In genomic region chr2:46062637-46063412, GRCh38 we compare ENCODE assay signal across 8 cellular contexts.
DNase-seq lines count a peak whose midpoint lies in the region; ATAC-seq and TF ChIP-seq lines count a peak whose summit lies in the region.

No MANE protein-coding gene starts in this region.

- no peaks in the 10 kb centered on the region for H3K9me3 Mint-ChIP-seq in naive thymus-derived CD8-positive, alpha-beta T cell

- DNase-seq in CMK (ENCODE audit: low read depth): peak; percentile 60
- peak; percentile 87 for DNase-seq in IMR-90
- DNase-seq in OCI-LY7 (ENCODE audit: low spot score): peak; percentile 68
- DNase-seq in activated T-cell treated with anti-CD3 and anti-CD28 coated beads for 1 hour (ENCODE audit: low read depth): peak; percentile 55
- no peak for DNase-seq in esophagus squamous epithelium (lab: John Stamatoyannopoulos, UW)
- peak; percentile 30 to 79 (median 60) for DNase-seq in naive thymus-derived CD8-positive, alpha-beta T cell
- peak; percentile 14 to 66 for DNase-seq in stimulated activated CD8-positive, alpha-beta memory T cell treated with anti-CD3 and anti-CD28 coated beads, Interleukin-7, amount 100 ng/mL, for 48 hours (ENCODE audit: extremely low read depth in 1 of 2, low read depth in 1 of 2)

- H3K27me3 Mint-ChIP-seq in naive thymus-derived CD8-positive, alpha-beta T cell: peaks cover 0 to 2% (median 0%) of the 10 kb centered on the region in 5 donors

- no peak overlapping the region for H3K4me2 ChIP-seq in IMR-90 (ENCODE audit: low read depth, low read length)
- no peak overlapping the region for H3K4me2 ChIP-seq in OCI-LY7 (ENCODE audit: low read length)

- peak; percentile 66 for ATAC-seq in IMR-90 (ENCODE audit: low read depth)
- peak in 1 of 2 donors; percentile 45 for ATAC-seq in naive thymus-derived CD8-positive, alpha-beta T cell
- no peak for ATAC-seq in HG02623 (IDR thresholded peaks at IDR 0.05; ENCODE audit: unreplicated experiment)

- H3K9me2 ChIP-seq in OCI-LY7 (ENCODE audit: insufficient read depth, low read length): no peaks in the 10 kb centered on the region

- no peaks in the 10 kb centered on the region for H4K20me1 ChIP-seq in IMR-90 (ENCODE audit: insufficient read depth, low read length)
- H4K20me1 ChIP-seq in OCI-LY7 (ENCODE audit: insufficient read depth, low read length): no peaks in the 10 kb centered on the region

- H3K4me3 ChIP-seq in IMR-90 (ENCODE audit: insufficient read depth, low read depth, low read length) (no peak overlapping the region), OCI-LY7 (ENCODE audit: low read depth, low read length, poor library complexity, severe bottlenecking) (no peak overlapping the region), esophagus squamous epithelium (no peak overlapping the region)

- no peak overlapping the region for H2BK5ac ChIP-seq in IMR-90 (ENCODE audit: low read depth, low read length, poor library complexity, severe bottlenecking)

- in situ Hi-C loops in IMR-90 (cut with MboI; ENCODE audit: low sequenced_read_pairs): no loop called here

- H3K79me2 ChIP-seq in OCI-LY7 (ENCODE audit: insufficient read depth, low read depth, low read length): no peaks in the 10 kb centered on the region

- TF ChIP-seq POLR2A in IMR-90 (IDR thresholded peaks at IDR 0.05; ENCODE audit: low read depth, low read length) (no peak), esophagus squamous epithelium (IDR thresholded peaks at IDR 0.05) (no peak)

- peak overlapping the region in 1 of 2 experiments; percentile 48; a peak in 1 of 4 replicates for H4K8ac ChIP-seq in IMR-90 (ENCODE audit: low read depth in 2 of 2, low read length in 2 of 2)

- peak overlapping the region; percentile 32; the same call in 1 of the 2 replicates for H2BK20ac ChIP-seq in IMR-90 (ENCODE audit: low read depth, low read length)

- peaks cover 15% of the 10 kb centered on the region for H3K9me1 ChIP-seq in IMR-90 (ENCODE audit: insufficient read depth, low read length)

- CTCF ChIA-PET in IMR-90 (lab: Yijun Ruan, JAX) (interaction anchor here (0.6 to 2.1 kb wide), 24 partner anchors 9 to 519 kb away, joined by 3 to 11 read pairs (median 5); no protein-coding TSS in a partner anchor), OCI-LY7 (lab: Charles Lee; ENCODE audit: unreplicated experiment) (interaction anchor here (0.6 kb wide), 1 partner anchor 626 kb away, joined by 7 read pairs; no protein-coding TSS in a partner anchor)

- no peak overlapping the region for H2AK5ac ChIP-seq in IMR-90 (ENCODE audit: low read depth, low read length)

- dilution Hi-C loops in IMR-90 (cut with HindIII; ENCODE audit: low sequenced_read_pairs, unreplicated experiment): no loop called here

- BruUV-seq in IMR-90 (replicated peaks; lab: Mats Ljungman, UMichigan): no TSS peak
- no TSS peak for BruUV-seq in OCI-LY7 (replicated peaks; lab: Mats Ljungman, UMichigan)

- H3K9ac ChIP-seq in IMR-90 (ENCODE audit: low read depth, low read length): no peak overlapping the region

- no peak overlapping the region for H3K56ac ChIP-seq in IMR-90 (ENCODE audit: extremely low read depth, insufficient read depth, low read length)

- H3K9me3 ChIP-seq in IMR-90 (ENCODE audit: control insufficient read depth, insufficient read depth, low read length) (no peaks in the 10 kb centered on the region), OCI-LY7 (ENCODE audit: low read length) (no peaks in the 10 kb centered on the region), esophagus squamous epithelium (no peaks in the 10 kb centered on the region)

- no peak overlapping the region for H3K18ac ChIP-seq in IMR-90 (ENCODE audit: low read depth, low read length)

- H3K4me1 ChIP-seq in IMR-90 (ENCODE audit: control insufficient read depth, insufficient read depth, low read length) (peaks cover 15% of the 10 kb centered on the region), OCI-LY7 (ENCODE audit: insufficient read depth, low read length, poor library complexity, severe bottlenecking) (no peaks in the 10 kb centered on the region), esophagus squamous epithelium (peaks cover 6 to 21% (median 14%) of the 10 kb centered on the region in 3 donors)

- peaks cover 0 to 4% (median under 1%) of the 10 kb centered on the region in 4 donors for H3K4me1 Mint-ChIP-seq in naive thymus-derived CD8-positive, alpha-beta T cell

- H2AK9ac ChIP-seq in IMR-90 (replicated peaks; ENCODE audit: low read depth, low read length, poor library complexity): no peak overlapping the region

- H2BK120ac ChIP-seq in IMR-90 (ENCODE audit: low read depth, low read length): peak overlapping the region; percentile 53; the same call in 1 of the 2 replicates

- H3K27ac ChIP-seq in IMR-90 (ENCODE audit: insufficient read depth, low read length) (no peak overlapping the region), OCI-LY7 (ENCODE audit: low read depth, low read length, poor library complexity, severe bottlenecking) (no peak overlapping the region), esophagus squamous epithelium (peak overlapping the region in 2 of 4 donors; percentile 53 to 66)

- intact Hi-C loops in IMR-90 (cut with micrococcal nuclease) (loop anchor here (1.0 to 5.0 kb wide), 4 partner anchors 71 to 398 kb away; partner anchors contain the start of gene EPAS1), OCI-LY7 (cut with micrococcal nuclease; ENCODE audit: unreplicated experiment) (loop anchor here (1.0 to 10.0 kb wide), 3 partner anchors 302 to 589 kb away; no protein-coding TSS in a partner anchor), esophagus squamous epithelium (cut with DNase I) (loop anchor here (10.0 kb wide), 1 partner anchor 232 kb away; the partner anchor contains the start of gene EPAS1)

- H3K14ac ChIP-seq in IMR-90 (replicated peaks; ENCODE audit: low read depth, low read length): no peak overlapping the region

- TF ChIP-seq CTCF in IMR-90 (conservative IDR thresholded peaks at IDR 0.05; ENCODE audit: low read depth, low read length): peak; percentile 82
- TF ChIP-seq CTCF in OCI-LY7 (conservative IDR thresholded peaks at IDR 0.05; ENCODE audit: low read length): peak; percentile 89
- peak; percentile 74 to 91 (median 86) for TF ChIP-seq CTCF in esophagus squamous epithelium (IDR thresholded peaks at IDR 0.05)

- no peak overlapping the region for H3K23ac ChIP-seq in IMR-90 (ENCODE audit: low read depth, low read length)

- POLR2A ChIA-PET in IMR-90 (lab: Charles Lee; ENCODE audit: unreplicated experiment) (interaction anchor here (0.6 kb wide), 1 partner anchor 266 kb away, joined by 3 read pairs; no protein-coding TSS in a partner anchor), OCI-LY7 (lab: Charles Lee) (interaction anchor here (0.6 to 0.8 kb wide), 5 partner anchors 45 to 531 kb away, joined by 3 read pairs; no protein-coding TSS in a partner anchor)
- POLR2A ChIA-PET in naive thymus-derived CD8-positive, alpha-beta T cell (lab: Charles Lee): no interaction called here

- H3K36me3 Mint-ChIP-seq in naive thymus-derived CD8-positive, alpha-beta T cell: no peaks in the 10 kb centered on the region

- H2AFZ ChIP-seq in IMR-90 (replicated peaks; ENCODE audit: low read length, poor library complexity): no peak overlapping the region
- no peak overlapping the region for H2AFZ ChIP-seq in OCI-LY7 (ENCODE audit: low read length)

- H2BK15ac ChIP-seq in IMR-90 (ENCODE audit: low read depth, low read length): 0 out of 3 replicates have a peak overlapping the region, but pooled peaks have one; percentile 9

- TF ChIP-seq RAD21 in IMR-90 (IDR thresholded peaks at IDR 0.05; ENCODE audit: low read length): peak; percentile 95

- peaks cover 4 to 13% of the 10 kb centered on the region in 2 experiments; a peak in 3 of 4 replicates for H3K79me1 ChIP-seq in IMR-90 (ENCODE audit: low read depth in 1 of 2, low read length in 2 of 2)

- H3K36me3 ChIP-seq in IMR-90 (ENCODE audit: control insufficient read depth, insufficient read depth, low read length) (no peaks in the 10 kb centered on the region), OCI-LY7 (ENCODE audit: insufficient read depth, low read length) (no peaks in the 10 kb centered on the region), esophagus squamous epithelium (no peaks in the 10 kb centered on the region)

- H3K27me3 ChIP-seq in IMR-90 (ENCODE audit: control insufficient read depth, insufficient read depth, low read length) (no peaks in the 10 kb centered on the region), esophagus squamous epithelium (no peaks in the 10 kb centered on the region)

- H3K4ac ChIP-seq in IMR-90 (ENCODE audit: low read depth, low read length): no peak overlapping the region; the same call in 1 of the 2 replicates

- no peak overlapping the region for H4K5ac ChIP-seq in IMR-90 (ENCODE audit: low read depth, low read length)

- H3K4me3 Mint-ChIP-seq in naive thymus-derived CD8-positive, alpha-beta T cell: no peak overlapping the region

- WGBS in IMR-90 (ENCODE audit: extremely low coverage in 2 of 2, insufficient read length in 1 of 2), 2 experiments: 39% methylated on average over 7 of the region's 15 CpGs; no CpG with 5 or more reads in 1 of the 2 experiments
- WGBS in esophagus squamous epithelium, 2 donors: 31 to 44% methylated on average over 9 to 14 of the region's 15 CpGs

- H4K91ac ChIP-seq in IMR-90 (ENCODE audit: insufficient read depth, low read depth, low read length): 0 out of 2 replicates have a peak overlapping the region, but pooled peaks have one; percentile 30

- no peak overlapping the region for H3K27ac Mint-ChIP-seq in naive thymus-derived CD8-positive, alpha-beta T cell

TF ChIP-seq in IMR-90, 13 proteins besides CTCF, POLR2A, EP300 and RAD21 (continues in another document):
- no peak for TF ChIP-seq ELK1 (IDR thresholded peaks at IDR 0.05; ENCODE audit: borderline replicate concordance, low read depth, low read length)
- no peak for TF ChIP-seq MAZ (IDR thresholded peaks at IDR 0.05; ENCODE audit: borderline replicate concordance, low read depth, low read length)
- peak; percentile 96 for TF ChIP-seq SMC3 (IDR thresholded peaks at IDR 0.05; ENCODE audit: low read depth, low read length)
- peak; percentile 72; the same call in 1 of the 2 replicates for TF ChIP-seq CEBPB (IDR thresholded peaks at IDR 0.05; ENCODE audit: low read depth, low read length)
- TF ChIP-seq MAFK (IDR thresholded peaks at IDR 0.05; ENCODE audit: low read depth, low read length): no peak
- TF ChIP-seq NFE2L2 (IDR thresholded peaks at IDR 0.05; ENCODE audit: low read depth, low read length): 0 out of 2 replicates have a peak, but pooled peaks have one; percentile 4
- TF ChIP-seq CHD1 (IDR thresholded peaks at IDR 0.05; ENCODE audit: low read depth, low read length): no peak
